Comparison of ENCODE assay signal across 11 cellular contexts in the genomic region with DNA sequence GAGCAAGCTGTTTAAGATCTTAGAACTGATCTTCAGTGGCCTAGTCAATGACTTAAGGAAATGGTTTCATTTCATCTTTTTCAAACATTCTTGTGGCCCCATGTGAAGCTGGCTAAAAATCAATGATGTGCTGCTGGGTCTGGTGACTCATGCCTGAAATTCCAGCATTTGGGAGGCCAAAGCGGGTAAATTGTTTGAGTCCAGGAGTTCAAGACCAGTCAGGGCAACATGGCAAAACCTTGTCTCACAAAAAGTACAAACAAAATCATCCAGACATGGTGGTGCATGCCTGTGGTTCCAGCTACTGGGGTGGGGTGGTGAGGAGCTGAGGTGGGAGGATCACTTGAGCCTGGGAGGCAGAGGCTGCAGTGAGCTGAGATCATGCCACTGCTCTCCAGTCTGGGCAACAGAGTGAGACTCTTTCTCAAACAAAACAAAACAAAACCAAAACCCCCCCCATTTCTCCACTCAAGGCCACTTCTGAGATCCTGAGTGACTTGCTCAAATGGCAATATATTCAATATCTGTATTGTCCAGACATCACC. TPM values are rescaled to one million over a fixed set of nuclear protein-coding genes. Genes with fewer than 3 reads are reported as not detected.
A peak's percentile ranks its signal among the peaks of the same experiment; 100 is the strongest.
DNase-seq lines count a peak whose midpoint lies in the region; ATAC-seq, FAIRE-seq and TF ChIP-seq lines count a peak whose summit lies in the region.
"Had no signal": no experiment of that assay in that cellular context is flagged by ENCODE, and none has a peak within 500 bp of the region (broad histone marks: within the 10 kb centered on the region; RNA-seq: fewer than 3 reads in every experiment).

No MANE protein-coding gene starts in this region.

- no peak for FAIRE-seq in bronchial epithelial cell (lab: Jason Lieb, UNC)
- FAIRE-seq: endothelial cell of umbilical vein had no signal

- H3K36me3 ChIP-seq in ACC112 (ENCODE audit: insufficient read depth, low read length): no peaks in the 10 kb centered on the region
- no peaks in the 10 kb centered on the region for H3K36me3 ChIP-seq in Loucy (ENCODE audit: insufficient read depth, low read length)
- no peaks in the 10 kb centered on the region for H3K36me3 ChIP-seq in bronchial epithelial cell (ENCODE audit: control insufficient read depth, insufficient read depth, low read length)

- peak overlapping the region; percentile 96 to 100 (median 98) for H3K27ac Mint-ChIP-seq in nephron

- H3K79me2 ChIP-seq in ACC112 (ENCODE audit: control insufficient read depth, insufficient read depth, low read length, unreplicated experiment) (peaks cover 2% of the 10 kb centered on the region), Loucy (ENCODE audit: insufficient read depth, low read length) (no peaks in the 10 kb centered on the region)

- H3K4me3 ChIP-seq in ACC112 (ENCODE audit: low read depth, low read length) (peak overlapping the region; percentile 69), Loucy (ENCODE audit: low read length, poor library complexity, severe bottlenecking) (no peak overlapping the region), bronchial epithelial cell (ENCODE audit: low read depth, low read length) (no peak overlapping the region)

- no peak for TF ChIP-seq CTCF in Loucy (conservative IDR thresholded peaks at IDR 0.05; ENCODE audit: low read length)
- no peak for TF ChIP-seq CTCF in bronchial epithelial cell (IDR thresholded peaks at IDR 0.05; ENCODE audit: insufficient read depth, low read length, severe bottlenecking)
- TF ChIP-seq CTCF in nephron (IDR thresholded peaks at IDR 0.05; ENCODE audit: unreplicated experiment in 3 of 3): no peak

- H3K27me3 ChIP-seq in ACC112 (ENCODE audit: insufficient read depth, low read length) (no peaks in the 10 kb centered on the region), Loucy (ENCODE audit: insufficient read depth, low read length, poor library complexity, severe bottlenecking) (no peaks in the 10 kb centered on the region), bronchial epithelial cell (ENCODE audit: control insufficient read depth, insufficient read depth, low read length) (no peaks in the 10 kb centered on the region)

- H3K36me3 Mint-ChIP-seq in nephron (ENCODE audit: low read depth): no peaks in the 10 kb centered on the region

- no peaks in the 10 kb centered on the region for H3K9me2 ChIP-seq in Loucy (replicated peaks; ENCODE audit: low read depth, low read length)

- no peaks in the 10 kb centered on the region for H4K20me1 ChIP-seq in Loucy (ENCODE audit: insufficient read depth, low read length, poor library complexity, severe bottlenecking)

- no peaks in the 10 kb centered on the region for H3F3A ChIP-seq in Loucy (ENCODE audit: low read depth)

- H2AFZ ChIP-seq in ACC112 (ENCODE audit: low read length, unreplicated experiment) (no peak overlapping the region), Loucy (ENCODE audit: low read length) (peak overlapping the region; percentile 33; the same call in 1 of the 2 replicates)

- peak overlapping the region; percentile 100 for H3K27ac ChIP-seq in ACC112 (ENCODE audit: low read depth, low read length)

- no peaks in the 10 kb centered on the region for H3K9me3 Mint-ChIP-seq in nephron

- no peak for ATAC-seq in HG02763 (IDR thresholded peaks at IDR 0.05; ENCODE audit: unreplicated experiment)
- ATAC-seq: activated CD4-positive, CD25-positive, alpha-beta regulatory T cell treated with anti-CD3 and anti-CD28 coated beads, Interleukin-2, amount 50 U/mL, for 24 hours had no signal

- peaks cover 76% of the 10 kb centered on the region for H3K4me1 Mint-ChIP-seq in nephron

- no peak overlapping the region for H3K4me3 Mint-ChIP-seq in nephron

- peaks cover 64% of the 10 kb centered on the region for H3K4me1 ChIP-seq in ACC112 (ENCODE audit: control insufficient read depth, insufficient read depth, low read length, unreplicated experiment)
- H3K4me1 ChIP-seq in Loucy (ENCODE audit: insufficient read depth, low read length, poor library complexity, severe bottlenecking): peaks cover 11% of the 10 kb centered on the region

- H3K27me3 Mint-ChIP-seq in nephron (ENCODE audit: low read depth): peaks cover 3% of the 10 kb centered on the region

- peak overlapping the region; percentile 23 for H3K9ac ChIP-seq in Loucy (ENCODE audit: low read depth, low read length, poor library complexity, severe bottlenecking)

- DNase-seq in bronchial epithelial cell (ENCODE audit: low read depth) (peak; percentile 81), Kasumi-1 (lab: John Stamatoyannopoulos, UW) (no peak), NCI-H748 (lab: John Stamatoyannopoulos, UW; ENCODE audit: unreplicated experiment) (no peak), dermis blood vessel endothelial cell (no peak)
- DNase-seq: NCI-H1092 had no signal

- H3K4me2 ChIP-seq in Loucy (ENCODE audit: low read depth, low read length, poor library complexity, severe bottlenecking): peak overlapping the region; percentile 13

- no peaks in the 10 kb centered on the region for H3K9me3 ChIP-seq in Loucy (ENCODE audit: insufficient read depth, low read depth, low read length)

RNA-seq across cellular contexts. Expression of gene COL1A1, which starts 17.4 kb away (rescaled TPM):
- total RNA-seq in bronchial epithelial cell: 10.5 and 15.3 TPM in 2 replicates
- total RNA-seq in dermis blood vessel endothelial cell: 4.2 and 12.6 TPM in 2 replicates

RNA-seq across cellular contexts. Expression of gene SGCA, which starts 53.0 kb away (rescaled TPM):
- total RNA-seq in bronchial epithelial cell (0.13 TPM in 1 of 2 replicates, not detected in the other), dermis blood vessel endothelial cell (not detected in 2 replicates)
- total RNA-seq: endothelial cell of umbilical vein had no signal

RNA-seq across cellular contexts. Expression of gene TMEM92, which starts 55.4 kb away (rescaled TPM):
- 0.26 and 0.64 TPM in 2 replicates for total RNA-seq in bronchial epithelial cell
- 0.17 and 0.19 TPM in 2 replicates for total RNA-seq in dermis blood vessel endothelial cell
- total RNA-seq: endothelial cell of umbilical vein had no signal
